14 cellular contexts compared by ENCODE assay signal in genomic region chr9:98786750-98787510, GRCh38.
"Had no signal": no experiment of that assay in that cellular context is flagged by ENCODE, and none has a peak within 500 bp of the region (broad histone marks: within the 10 kb centered on the region; RNA-seq: fewer than 3 reads in every experiment).

No MANE protein-coding gene starts in this region.

- H3K4me3 ChIP-seq: dorsolateral prefrontal cortex, esophagus squamous epithelium, neural progenitor cell, pancreas, skin epidermis, tibial artery had no signal

- H3K36me3 ChIP-seq: brain microvascular endothelial cell, neural progenitor cell, pancreas had no signal

- H3K27ac ChIP-seq: brain microvascular endothelial cell, dorsolateral prefrontal cortex, esophagus squamous epithelium, neural progenitor cell, pancreas, skin epidermis, tibial artery had no signal

- H3K27me3 ChIP-seq: brain microvascular endothelial cell, dorsolateral prefrontal cortex, esophagus squamous epithelium, neural progenitor cell, pancreas, tibial artery had no signal

- ATAC-seq: left ventricle myocardium superior, pancreas had no signal

- DNase-seq: activated CD4-positive, CD25-positive, alpha-beta regulatory T cell; activated gamma-delta T cell treated with Interleukin-2 at 50 U/mL for 16 hours; activated naive CD8-positive, alpha-beta T cell treated with anti-CD3 and anti-CD28 coated beads for 36 hours; brain microvascular endothelial cell; dorsolateral prefrontal cortex; esophagus squamous epithelium; foreskin fibroblast; left ventricle myocardium superior; mesenchymal stem cell; pancreas; retina had no signal

- H3K9me3 ChIP-seq: esophagus squamous epithelium, pancreas, tibial artery had no signal
